Comparison of ENCODE assay signal across 8 cellular contexts in genomic region chr10:92239185-92239599, GRCh38. TPM values are rescaled to one million over a fixed set of nuclear protein-coding genes. Genes with fewer than 3 reads are reported as not detected.
A peak's percentile ranks its signal among the peaks of the same experiment; 100 is the strongest.
DNase-seq lines count a peak whose midpoint lies in the region; ATAC-seq and TF ChIP-seq lines count a peak whose summit lies in the region.

No MANE protein-coding gene starts in this region.

- WGBS in aorta, 2 donors, result 66 to 70% methylated on average over 27 of the region's 27 CpGs

- H3K9me3 Mint-ChIP-seq in activated naive CD4-positive, alpha-beta T cell treated with anti-CD3 and anti-CD28 coated beads, Interleukin-2, amount 50 U/mL, for 24 hours, result no peaks in the 10 kb centered on the region
- H3K9me3 Mint-ChIP-seq in mesothelial cell of epicardium, result no peaks in the 10 kb centered on the region

- peaks cover 3% of the 10 kb centered on the region for H3K36me3 Mint-ChIP-seq in activated naive CD4-positive, alpha-beta T cell treated with anti-CD3 and anti-CD28 coated beads, Interleukin-2, amount 50 U/mL, for 24 hours
- H3K36me3 Mint-ChIP-seq in mesothelial cell of epicardium, result peaks cover 5% of the 10 kb centered on the region

- TF ChIP-seq CTCF in choroid plexus epithelial cell (conservative IDR thresholded peaks at IDR 0.05; ENCODE audit: low read depth, low read length) (no peak), mesothelial cell of epicardium (IDR thresholded peaks at IDR 0.05; ENCODE audit: unreplicated experiment) (no peak)

- peak overlapping the region; percentile 85 for H3K4me3 Mint-ChIP-seq in activated naive CD4-positive, alpha-beta T cell treated with anti-CD3 and anti-CD28 coated beads, Interleukin-2, amount 50 U/mL, for 24 hours
- H3K4me3 Mint-ChIP-seq in mesothelial cell of epicardium, result peak overlapping the region; percentile 77

- peaks cover 49% of the 10 kb centered on the region for H3K4me1 Mint-ChIP-seq in activated naive CD4-positive, alpha-beta T cell treated with anti-CD3 and anti-CD28 coated beads, Interleukin-2, amount 50 U/mL, for 24 hours
- peaks cover 31% of the 10 kb centered on the region for H3K4me1 Mint-ChIP-seq in mesothelial cell of epicardium

- no peaks in the 10 kb centered on the region for H3K36me3 ChIP-seq in aorta (ENCODE audit: control insufficient read depth in 1 of 2, insufficient read depth in 2 of 2, low read length in 1 of 2)

- no peaks in the 10 kb centered on the region for H3K9me3 ChIP-seq in aorta (ENCODE audit: control insufficient read depth, low read length)

- no peak overlapping the region for H3K27ac ChIP-seq in aorta (ENCODE audit: low read depth in 1 of 2, low read length in 2 of 2)

- peak overlapping the region; percentile 56 for H3K27ac Mint-ChIP-seq in activated naive CD4-positive, alpha-beta T cell treated with anti-CD3 and anti-CD28 coated beads, Interleukin-2, amount 50 U/mL, for 24 hours
- no peak overlapping the region for H3K27ac Mint-ChIP-seq in mesothelial cell of epicardium

- H3K4me1 ChIP-seq in aorta (ENCODE audit: control insufficient read depth in 1 of 2, insufficient read depth in 2 of 2, low read length in 2 of 2), result peaks cover 2 to 3% of the 10 kb centered on the region in 2 donors

- no peak for DNase-seq in activated naive CD4-positive, alpha-beta T cell treated with Interleukin-2 at 50 U/mL for 16 hours
- peak; percentile 17 for DNase-seq in choroid plexus epithelial cell (ENCODE audit: low read depth)
- DNase-seq in mesothelial cell of epicardium (ENCODE audit: low spot score in 2 of 2, unreplicated experiment in 2 of 2), result no peak
- DNase-seq in aorta, result no peak
- no peak for DNase-seq in kidney glomerular epithelial cell (lab: John Stamatoyannopoulos, UW)
- no peak for DNase-seq in SIG-M5 treated with dmso at 0.1 percent for 504 hours (lab: John Stamatoyannopoulos, UW; ENCODE audit: unreplicated experiment)

- intact Hi-C loops in aorta (cut with DNase I), result no loop called here

- peak overlapping the region; percentile 73 for H3K4me3 ChIP-seq in choroid plexus epithelial cell (ENCODE audit: low read depth, low read length)
- peak overlapping the region in 1 of 2 donors; percentile 83 for H3K4me3 ChIP-seq in aorta (ENCODE audit: low read length in 2 of 2)

- ATAC-seq in aorta (ENCODE audit: low FRiP score), result peak; percentile 45
- no peak for ATAC-seq in HG03442 (IDR thresholded peaks at IDR 0.05; ENCODE audit: unreplicated experiment)

- no peaks in the 10 kb centered on the region for H3K27me3 ChIP-seq in aorta (ENCODE audit: control insufficient read depth in 1 of 2, insufficient read depth in 2 of 2, low read length in 1 of 2)

- no peaks in the 10 kb centered on the region for H3K27me3 Mint-ChIP-seq in activated naive CD4-positive, alpha-beta T cell treated with anti-CD3 and anti-CD28 coated beads, Interleukin-2, amount 50 U/mL, for 24 hours
- peaks cover 25% of the 10 kb centered on the region for H3K27me3 Mint-ChIP-seq in mesothelial cell of epicardium (ENCODE audit: low read depth)

RNA-seq across cellular contexts. Expression of gene CPEB3, which starts 51.7 kb away (rescaled TPM):
- total RNA-seq in mesothelial cell of epicardium (2.6 to 3.0 TPM (median 2.6 TPM) in 3 replicates), aorta (1 to 10 TPM; 7.4 to 8.0 TPM)
- 1 to 10 TPM; 1.4 to 1.9 TPM for polyA plus RNA-seq in aorta

RNA-seq across cellular contexts. Expression of gene MARCHF5, which starts 51.8 kb away (rescaled TPM):
- total RNA-seq in mesothelial cell of epicardium (63.8 to 66.1 TPM (median 65.9 TPM) in 3 replicates), aorta (10 to 100 TPM; 36.5 to 43.0 TPM)
- 10 to 100 TPM; 15.0 to 22.6 TPM for polyA plus RNA-seq in aorta
